ENCODE assay signal across 8 cellular contexts in the genomic region with DNA sequence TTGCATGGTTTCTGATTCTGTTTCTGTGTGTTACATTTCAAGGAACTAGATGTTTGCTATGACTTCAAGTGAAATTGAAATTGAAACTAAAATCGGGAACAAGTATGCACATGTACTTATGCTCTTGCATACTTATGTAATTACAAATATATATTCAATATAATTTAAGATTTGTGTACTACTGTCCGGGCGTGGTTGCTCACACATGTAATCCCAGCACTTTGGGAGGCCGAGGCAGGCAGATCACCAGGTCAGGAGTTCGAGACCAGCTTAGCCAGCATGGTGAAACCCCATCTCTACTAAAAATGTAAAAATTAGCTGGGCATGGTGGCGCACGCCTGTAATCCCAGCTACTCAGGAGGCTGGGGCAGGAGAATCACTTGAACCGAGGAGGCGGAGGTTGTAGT. TPM values are rescaled to one million over a fixed set of nuclear protein-coding genes. Genes with fewer than 3 reads are reported as not detected.
DNase-seq lines count a peak whose midpoint lies in the region; ATAC-seq and TF ChIP-seq lines count a peak whose summit lies in the region.
"Not testable (repeated sequence)": the region's sequence is repeated elsewhere in the genome, so short reads cannot be mapped to it uniquely, and the experiment has no call there.

No MANE protein-coding gene starts in this region.

- not testable (repeated sequence) for H3K9me3 ChIP-seq in DND-41 (ENCODE audit: insufficient read depth, low read length, severe bottlenecking); mammary epithelial cell (replicated peaks; ENCODE audit: insufficient read depth, low read length)

- peak; percentile 38 for DNase-seq in DND-41
- DNase-seq in activated CD4-positive, CD25-positive, alpha-beta regulatory T cell treated with anti-CD3 and anti-CD28 coated beads, Interleukin-2, amount 50 U/mL, for 72 hours: peak; percentile 43
- DNase-seq in mammary epithelial cell: peak; percentile 56
- peak; percentile 24 to 29 for DNase-seq in left colon
- DNase-seq in stimulated activated CD8-positive, alpha-beta memory T cell treated with anti-CD3 and anti-CD28 coated beads, Interleukin-4, amount 100 ng/mL, for 48 hours: peak; percentile 34

- H3K4me3 ChIP-seq in DND-41 (ENCODE audit: low read depth in 1 of 2, low read length in 2 of 2): peak overlapping the region; percentile 22 to 58; a peak in 3 of 4 replicates
- not testable (repeated sequence) for H3K4me3 ChIP-seq in KMS-11 (IDR thresholded peaks at IDR 0.05; ENCODE audit: insufficient read depth, low read depth, low read length); mammary epithelial cell (replicated peaks in 1 of 3; ENCODE audit: insufficient read depth in 1 of 3, low read depth in 2 of 3, low read length in 3 of 3)

- not testable (repeated sequence) for TF ChIP-seq CTCF in DND-41 (IDR thresholded peaks at IDR 0.05; ENCODE audit: borderline replicate concordance, extremely low read depth, low read length, poor library complexity, severe bottlenecking); KMS-11 (conservative IDR thresholded peaks at IDR 0.05; ENCODE audit: low read depth, low read length); mammary epithelial cell (conservative IDR thresholded peaks at IDR 0.05 in 1 of 2, IDR thresholded peaks at IDR 0.05 in 1 of 2; ENCODE audit: extremely low read depth in 1 of 2, insufficient read depth in 1 of 2, low read depth in 1 of 2, low read length in 2 of 2)

- H3K4me2 ChIP-seq in DND-41 (ENCODE audit: insufficient read depth, low read length): peak overlapping the region; percentile 69
- peak overlapping the region; percentile 52 for H3K4me2 ChIP-seq in KMS-11
- not testable (repeated sequence) for H3K4me2 ChIP-seq in mammary epithelial cell (ENCODE audit: insufficient read depth, low read depth, low read length)

- ATAC-seq in DND-41 (ENCODE audit: insufficient read depth, low read depth) (peak; percentile 88), GM19351 (IDR thresholded peaks at IDR 0.05; ENCODE audit: unreplicated experiment) (peak; percentile 88), HG02870 (IDR thresholded peaks at IDR 0.05; ENCODE audit: unreplicated experiment) (peak; percentile 90), left colon (peak; percentile 87)

- H3K4me1 ChIP-seq in DND-41 (ENCODE audit: insufficient read depth, low read length): peaks cover 17% of the 10 kb centered on the region
- not testable (repeated sequence) for H3K4me1 ChIP-seq in KMS-11 (ENCODE audit: low read depth, poor library complexity, severe bottlenecking); mammary epithelial cell (ENCODE audit: insufficient read depth, low read length)

- H2AFZ ChIP-seq in DND-41 (ENCODE audit: low read depth, low read length) (peak overlapping the region; percentile 81), KMS-11 (ENCODE audit: low read depth) (peak overlapping the region; percentile 65)
- H2AFZ ChIP-seq in mammary epithelial cell (ENCODE audit: low read depth, low read length): not testable (repeated sequence)

- CTCF ChIA-PET in mammary epithelial cell (lab: Charles Lee; ENCODE audit: low non-redundant PET): not testable (repeated sequence)

- H3K27ac ChIP-seq in DND-41 (ENCODE audit: low read length) (peak overlapping the region; percentile 80), KMS-11 (peak overlapping the region; percentile 75)
- H3K27ac ChIP-seq in mammary epithelial cell (ENCODE audit: insufficient read depth, low read depth, low read length): not testable (repeated sequence)

- not testable (repeated sequence) for BruUV-seq in mammary epithelial cell (replicated peaks; lab: Mats Ljungman, UMichigan)

- intact Hi-C loops in mammary epithelial cell (cut with micrococcal nuclease); left colon (cut with DNase I, micrococcal nuclease): not testable (repeated sequence)

- H4K20me1 ChIP-seq in DND-41 (ENCODE audit: insufficient read depth, low read length); KMS-11 (ENCODE audit: insufficient read depth); mammary epithelial cell (ENCODE audit: insufficient read depth, low read length): not testable (repeated sequence)

- in situ Hi-C loops in mammary epithelial cell (cut with MboI; ENCODE audit: low sequenced_read_pairs in 2 of 2): not testable (repeated sequence)

- WGBS in mammary epithelial cell (ENCODE audit: low coverage, missing lambda C conversion rate): 92% methylated on average over 8 of the region's 9 CpGs

- peak overlapping the region; percentile 52 for H3K9ac ChIP-seq in DND-41 (ENCODE audit: low read depth, low read length)
- peak overlapping the region; percentile 73 for H3K9ac ChIP-seq in KMS-11
- not testable (repeated sequence) for H3K9ac ChIP-seq in mammary epithelial cell (ENCODE audit: insufficient read depth, low read length)

- H3K27me3 ChIP-seq in DND-41 (ENCODE audit: insufficient read depth, low read length, poor library complexity); KMS-11 (ENCODE audit: insufficient read depth, low read depth); mammary epithelial cell (ENCODE audit: insufficient read depth, low read length): not testable (repeated sequence)

- H3K36me3 ChIP-seq in DND-41 (ENCODE audit: insufficient read depth, low read length); KMS-11 (ENCODE audit: insufficient read depth); mammary epithelial cell (ENCODE audit: insufficient read depth, low read length): not testable (repeated sequence)

- H3K79me2 ChIP-seq in DND-41 (ENCODE audit: insufficient read depth, low read length); KMS-11 (ENCODE audit: insufficient read depth, low read depth); mammary epithelial cell (ENCODE audit: insufficient read depth, low read length): not testable (repeated sequence)

- dilution Hi-C loops in mammary epithelial cell (cut with HindIII; ENCODE audit: low sequenced_read_pairs): loop anchor here (10.0 kb wide), 1 partner anchor 178 kb away; no protein-coding TSS in a partner anchor

RNA-seq across cellular contexts. Expression of a gene that starts 37.8 kb away (rescaled TPM):
- total RNA-seq in mammary epithelial cell (10 to 100 TPM in 1 of 2 donors, 1 to 10 TPM in 1; 4.8 to 10.9 TPM), left colon (10 to 100 TPM; 22.1 to 23.3 TPM)
- 3.1 TPM for polyA plus RNA-seq in mammary epithelial cell
- 1.4 TPM for polyA minus RNA-seq in mammary epithelial cell
